1 cellular context compared by ENCODE assay signal in the genomic region with DNA sequence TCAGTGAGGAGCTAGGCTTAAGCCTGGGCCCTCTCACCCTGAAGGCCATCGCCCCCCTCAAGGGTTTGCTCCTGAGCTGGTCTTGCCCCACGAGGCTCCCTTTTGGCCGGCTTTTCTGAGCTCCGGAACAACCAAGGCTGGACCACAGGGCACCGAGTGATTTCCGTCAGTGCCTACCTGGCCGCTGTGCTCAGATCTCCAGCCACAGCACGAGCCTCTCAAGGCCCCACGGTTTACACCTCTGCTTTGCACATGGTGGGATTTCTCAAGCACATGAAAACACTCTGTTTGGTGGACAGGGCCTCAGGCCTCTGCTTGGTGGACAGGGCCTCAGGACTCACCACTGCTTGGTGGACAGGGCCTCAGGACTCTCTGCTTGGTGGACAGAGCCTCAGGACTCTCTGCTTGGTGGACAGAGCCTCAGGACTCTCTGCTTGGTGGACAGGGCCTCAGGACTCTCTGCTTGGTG.
TF ChIP-seq lines count a peak whose summit lies in the region.

No MANE protein-coding gene starts in this region.

TF ChIP-seq in GM23338, 12 proteins besides CTCF, POLR2A, EP300 and RAD21:
- no peak for TF ChIP-seq POLR2AphosphoS5 (IDR thresholded peaks at IDR 0.05; ENCODE audit: low read depth)
- no peak for TF ChIP-seq ZNF114 (CRISPR knock-in tag; IDR thresholded peaks at IDR 0.05)
- no peak for TF ChIP-seq JUNB (IDR thresholded peaks at IDR 0.05; ENCODE audit: unreplicated experiment)
- TF ChIP-seq CREB1 (CRISPR knock-in tag; IDR thresholded peaks at IDR 0.05; ENCODE audit: low read depth) = no peak
- TF ChIP-seq ZNF331 (CRISPR knock-in tag; IDR thresholded peaks at IDR 0.05; ENCODE audit: low read depth) = no peak
- no peak for TF ChIP-seq EZH2phosphoT487 (IDR thresholded peaks at IDR 0.05; ENCODE audit: unreplicated experiment)
- TF ChIP-seq, protein P1, sequence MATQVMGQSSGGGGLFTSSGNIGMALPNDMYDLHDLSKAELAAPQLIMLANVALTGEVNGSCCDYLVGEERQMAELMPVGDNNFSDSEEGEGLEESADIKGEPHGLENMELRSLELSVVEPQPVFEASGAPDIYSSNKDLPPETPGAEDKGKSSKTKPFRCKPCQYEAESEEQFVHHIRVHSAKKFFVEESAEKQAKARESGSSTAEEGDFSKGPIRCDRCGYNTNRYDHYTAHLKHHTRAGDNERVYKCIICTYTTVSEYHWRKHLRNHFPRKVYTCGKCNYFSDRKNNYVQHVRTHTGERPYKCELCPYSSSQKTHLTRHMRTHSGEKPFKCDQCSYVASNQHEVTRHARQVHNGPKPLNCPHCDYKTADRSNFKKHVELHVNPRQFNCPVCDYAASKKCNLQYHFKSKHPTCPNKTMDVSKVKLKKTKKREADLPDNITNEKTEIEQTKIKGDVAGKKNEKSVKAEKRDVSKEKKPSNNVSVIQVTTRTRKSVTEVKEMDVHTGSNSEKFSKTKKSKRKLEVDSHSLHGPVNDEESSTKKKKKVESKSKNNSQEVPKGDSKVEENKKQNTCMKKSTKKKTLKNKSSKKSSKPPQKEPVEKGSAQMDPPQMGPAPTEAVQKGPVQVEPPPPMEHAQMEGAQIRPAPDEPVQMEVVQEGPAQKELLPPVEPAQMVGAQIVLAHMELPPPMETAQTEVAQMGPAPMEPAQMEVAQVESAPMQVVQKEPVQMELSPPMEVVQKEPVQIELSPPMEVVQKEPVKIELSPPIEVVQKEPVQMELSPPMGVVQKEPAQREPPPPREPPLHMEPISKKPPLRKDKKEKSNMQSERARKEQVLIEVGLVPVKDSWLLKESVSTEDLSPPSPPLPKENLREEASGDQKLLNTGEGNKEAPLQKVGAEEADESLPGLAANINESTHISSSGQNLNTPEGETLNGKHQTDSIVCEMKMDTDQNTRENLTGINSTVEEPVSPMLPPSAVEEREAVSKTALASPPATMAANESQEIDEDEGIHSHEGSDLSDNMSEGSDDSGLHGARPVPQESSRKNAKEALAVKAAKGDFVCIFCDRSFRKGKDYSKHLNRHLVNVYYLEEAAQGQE (IDR thresholded peaks at IDR 0.05; ENCODE audit: unreplicated experiment) = no peak
- TF ChIP-seq STAT1 (IDR thresholded peaks at IDR 0.05; ENCODE audit: unreplicated experiment) = no peak
- no peak for TF ChIP-seq NANOG (IDR thresholded peaks at IDR 0.05; ENCODE audit: borderline replicate concordance)
